1 cellular context compared by ENCODE assay signal in genomic region chr5:127906562-127907204, GRCh38.
TF ChIP-seq lines count a peak whose summit lies in the region.

No MANE protein-coding gene starts in this region.

TF ChIP-seq in GM12878, 131 proteins besides CTCF, POLR2A, EP300 and RAD21 (continued from another document):
- TF ChIP-seq E2F4 (IDR thresholded peaks at IDR 0.05; ENCODE audit: low read depth, low read length) (no peak), BACH1 (IDR thresholded peaks at IDR 0.05; ENCODE audit: borderline replicate concordance) (no peak), SPI1 (IDR thresholded peaks at IDR 0.05; ENCODE audit: borderline replicate concordance, insufficient read depth, low read depth, low read length) (no peak), ZNF384 (IDR thresholded peaks at IDR 0.05; ENCODE audit: borderline replicate concordance, low read depth, low read length) (peak; percentile 78), EED (IDR thresholded peaks at IDR 0.05; ENCODE audit: low read depth) (no peak), KDM1A (IDR thresholded peaks at IDR 0.05; ENCODE audit: borderline replicate concordance) (no peak), DPF2 (IDR thresholded peaks at IDR 0.05) (peak; percentile 55; the same call in 1 of the 2 replicates), CREB1 (IDR thresholded peaks at IDR 0.05; ENCODE audit: low read depth) (no peak), MYC (IDR thresholded peaks at IDR 0.05; ENCODE audit: insufficient read depth, insufficient read length, insufficient replicate concordance, low read length, severe bottlenecking) (no peak), BMI1 (IDR thresholded peaks at IDR 0.05; ENCODE audit: borderline replicate concordance) (peak; percentile 57; the same call in 1 of the 2 replicates), SKIL (IDR thresholded peaks at IDR 0.05; ENCODE audit: low read depth, poor library complexity, severe bottlenecking) (peak; percentile 67), SUZ12 (IDR thresholded peaks at IDR 0.05; ENCODE audit: unreplicated experiment) (no peak), USF2 (IDR thresholded peaks at IDR 0.05; ENCODE audit: borderline replicate concordance, low read depth, low read length) (no peak), NBN (IDR thresholded peaks at IDR 0.05) (peak; percentile 88; the same call in 1 of the 2 replicates), KLF5 (IDR thresholded peaks at IDR 0.05; ENCODE audit: partially characterized antibody) (no peak), E2F8 (IDR thresholded peaks at IDR 0.05; ENCODE audit: low read depth, partially characterized antibody) (no peak), SMAD1 (IDR thresholded peaks at IDR 0.05; ENCODE audit: low read depth, partially characterized antibody) (peak; percentile 62), CBX3 (IDR thresholded peaks at IDR 0.05; ENCODE audit: borderline replicate concordance, low read depth) (no peak), MLLT1 (IDR thresholded peaks at IDR 0.05) (peak; percentile 80; the same call in 1 of the 2 replicates), RELB (IDR thresholded peaks at IDR 0.05; ENCODE audit: low read depth) (peak; percentile 57; the same call in 1 of the 2 replicates), GATAD2B (conservative IDR thresholded peaks at IDR 0.05; ENCODE audit: low read depth) (no peak), CBFB (IDR thresholded peaks at IDR 0.05; ENCODE audit: low read depth) (no peak), ATF7 (IDR thresholded peaks at IDR 0.05; ENCODE audit: low read depth) (peak; percentile 92), ZNF274 (IDR thresholded peaks at IDR 0.05; ENCODE audit: insufficient read depth, insufficient read length) (no peak), ATF2 (IDR thresholded peaks at IDR 0.05; ENCODE audit: low read length) (no peak), STAT3 (IDR thresholded peaks at IDR 0.05; ENCODE audit: low read depth, low read length) (no peak), SMC3 (IDR thresholded peaks at IDR 0.05; ENCODE audit: borderline replicate concordance, low read length) (no peak), SP1 (IDR thresholded peaks at IDR 0.05; ENCODE audit: low read depth, low read length) (no peak), RUNX3 (IDR thresholded peaks at IDR 0.05; ENCODE audit: low read length) (peak; percentile 58; the same call in 1 of the 2 replicates), SMAD5 (IDR thresholded peaks at IDR 0.05; ENCODE audit: low read depth) (no peak), BRCA1 (IDR thresholded peaks at IDR 0.05; ENCODE audit: low read depth, low read length) (no peak), IRF3 (IDR thresholded peaks at IDR 0.05) (no peak), MEF2B (IDR thresholded peaks at IDR 0.05; ENCODE audit: partially characterized antibody, poor library complexity, severe bottlenecking) (peak; percentile 26), SMARCA5 (IDR thresholded peaks at IDR 0.05) (peak; percentile 87), PRDM15 (CRISPR knock-in tag; IDR thresholded peaks at IDR 0.05) (no peak), IKZF2 (IDR thresholded peaks at IDR 0.05) (peak; percentile 74 to 76; a peak in 2 of 4 replicates), NFIC (IDR thresholded peaks at IDR 0.05; ENCODE audit: low read depth, low read length) (no peak), MXI1 (IDR thresholded peaks at IDR 0.05; ENCODE audit: low read depth, low read length) (no peak), YY1 (IDR thresholded peaks at IDR 0.05; ENCODE audit: low read depth, low read length) (no peak), ZBED1 (IDR thresholded peaks at IDR 0.05; ENCODE audit: borderline replicate concordance) (no peak), RAD51 (IDR thresholded peaks at IDR 0.05) (peak; percentile 77)
